13 cellular contexts compared by ENCODE assay signal in the genomic region with DNA sequence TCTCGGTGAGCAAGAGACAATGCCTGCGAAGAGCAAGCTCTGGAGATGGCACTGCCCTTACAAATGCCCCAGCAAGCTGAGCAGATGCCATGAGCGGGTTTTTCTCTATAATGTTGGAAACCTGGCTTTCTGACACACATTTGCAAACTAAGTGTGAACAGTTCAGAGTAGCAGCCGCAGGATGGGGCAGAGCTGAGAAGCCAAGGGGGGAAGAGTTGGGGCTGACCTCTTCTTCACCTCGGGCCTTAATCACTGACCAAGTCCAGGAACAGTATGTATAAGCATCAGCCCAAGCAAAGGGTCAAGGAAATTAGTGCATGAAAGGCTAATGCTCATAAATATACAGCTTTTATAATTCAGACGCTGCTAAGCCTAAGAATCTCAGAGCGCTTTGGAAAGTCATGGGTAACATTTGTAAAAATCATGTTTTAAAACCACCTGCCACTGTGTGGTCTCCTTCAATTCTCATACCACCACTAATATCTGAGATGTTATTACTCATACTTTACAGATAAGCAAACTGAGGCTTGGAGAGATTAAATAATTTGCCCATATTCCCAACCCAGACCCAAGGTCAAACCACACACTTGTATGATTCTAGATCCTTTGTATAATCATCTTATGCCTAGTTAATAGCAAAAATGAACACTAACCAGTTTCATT.
DNase-seq lines count a peak whose midpoint lies in the region; ATAC-seq lines count a peak whose summit lies in the region.
"Had no signal": no experiment of that assay in that cellular context is flagged by ENCODE, and none has a peak within 500 bp of the region (broad histone marks: within the 10 kb centered on the region; RNA-seq: fewer than 3 reads in every experiment).

No MANE protein-coding gene starts in this region.

- CTCF ChIA-PET in activated naive CD4-positive, alpha-beta T cell treated with anti-CD3 and anti-CD28 coated beads, Interleukin-2, amount 10 ng/mL, durations not matched to agents 7 days and 5 days (lab: Charles Lee): no interaction called here

- H3K27ac Mint-ChIP-seq in activated naive CD4-positive, alpha-beta T cell treated with anti-CD3 and anti-CD28 coated beads, Interleukin-2, amount 10 ng/mL, durations not matched to agents 7 days and 5 days: peak overlapping the region; percentile 73
- peak overlapping the region; percentile 93 for H3K27ac Mint-ChIP-seq in activated T-helper 17 cell treated with anti-CD3 and anti-CD28 coated beads, Interleukin-2, amount 50 U/mL, for 72 hours
- H3K27ac Mint-ChIP-seq in memory B cell: peak overlapping the region; percentile 31

- H3K27me3 Mint-ChIP-seq in activated naive CD4-positive, alpha-beta T cell treated with anti-CD3 and anti-CD28 coated beads, Interleukin-2, amount 10 ng/mL, durations not matched to agents 7 days and 5 days: no peaks in the 10 kb centered on the region
- H3K27me3 Mint-ChIP-seq in activated T-helper 17 cell treated with anti-CD3 and anti-CD28 coated beads, Interleukin-2, amount 50 U/mL, for 72 hours: no peaks in the 10 kb centered on the region
- H3K27me3 Mint-ChIP-seq in memory B cell: no peaks in the 10 kb centered on the region

- peaks cover 46% of the 10 kb centered on the region for H3K4me1 Mint-ChIP-seq in activated naive CD4-positive, alpha-beta T cell treated with anti-CD3 and anti-CD28 coated beads, Interleukin-2, amount 10 ng/mL, durations not matched to agents 7 days and 5 days
- peaks cover 47% of the 10 kb centered on the region for H3K4me1 Mint-ChIP-seq in activated T-helper 17 cell treated with anti-CD3 and anti-CD28 coated beads, Interleukin-2, amount 50 U/mL, for 72 hours
- peaks cover 4% of the 10 kb centered on the region for H3K4me1 Mint-ChIP-seq in memory B cell

- peak; percentile 50 for ATAC-seq in activated T-helper 17 cell treated with anti-CD3 and anti-CD28 coated beads, Interleukin-2, amount 50 U/mL, for 72 hours (replicated peaks)
- no peak for ATAC-seq in memory B cell (ENCODE audit: low read depth)

- H3K27ac ChIP-seq in stomach smooth muscle (ENCODE audit: low read length): peak overlapping the region; percentile 1

- H3K4me3 ChIP-seq in stomach smooth muscle (ENCODE audit: low read length in 2 of 2): no peak overlapping the region
- H3K4me3 ChIP-seq: skin epidermis had no signal

- peaks cover 21 to 29% of the 10 kb centered on the region in 2 donors for H3K36me3 ChIP-seq in stomach smooth muscle (ENCODE audit: control insufficient read depth in 2 of 2, insufficient read depth in 2 of 2, low read length in 2 of 2)

- H3K9me3 Mint-ChIP-seq in activated naive CD4-positive, alpha-beta T cell treated with anti-CD3 and anti-CD28 coated beads, Interleukin-2, amount 10 ng/mL, durations not matched to agents 7 days and 5 days: no peaks in the 10 kb centered on the region
- no peaks in the 10 kb centered on the region for H3K9me3 Mint-ChIP-seq in activated T-helper 17 cell treated with anti-CD3 and anti-CD28 coated beads, Interleukin-2, amount 50 U/mL, for 72 hours
- H3K9me3 Mint-ChIP-seq in memory B cell: no peaks in the 10 kb centered on the region

- no peak for DNase-seq in activated naive CD4-positive, alpha-beta T cell treated with anti-CD3 and anti-CD28 coated beads, Interleukin-2, amount 10 ng/mL, durations not matched to agents 7 days and 5 days
- DNase-seq in activated naive CD4-positive, alpha-beta T cell treated with anti-CD3 and anti-CD28 coated beads, Interleukin-2, amount 50 U/mL, for 16 hours: no peak
- no peak for DNase-seq in memory B cell (ENCODE audit: low spot score in 2 of 2)
- no peak for DNase-seq in SKM-1 treated with dmso at 0.1 percent for 144 hours (lab: John Stamatoyannopoulos, UW; ENCODE audit: unreplicated experiment)
- DNase-seq in occipital lobe (lab: John Stamatoyannopoulos, UW): no peak
- DNase-seq in amygdala (lab: John Stamatoyannopoulos, UW): no peak
- DNase-seq: DMS53, KG1, NCI-H187, NCI-H774 had no signal

- H3K9ac ChIP-seq in stomach smooth muscle (ENCODE audit: low read length in 2 of 2): no peak overlapping the region

- H3K9me3 ChIP-seq in stomach smooth muscle (ENCODE audit: control insufficient read depth in 2 of 2, low read length in 2 of 2): no peaks in the 10 kb centered on the region

- H3K4me1 ChIP-seq in stomach smooth muscle (ENCODE audit: control insufficient read depth, insufficient read depth, low read length): peaks cover 34% of the 10 kb centered on the region

- H3K27me3 ChIP-seq in stomach smooth muscle (ENCODE audit: control insufficient read depth in 1 of 2, insufficient read depth in 2 of 2, low read length in 2 of 2): no peaks in the 10 kb centered on the region

- H3K4me3 Mint-ChIP-seq in activated naive CD4-positive, alpha-beta T cell treated with anti-CD3 and anti-CD28 coated beads, Interleukin-2, amount 10 ng/mL, durations not matched to agents 7 days and 5 days: no peak overlapping the region
- H3K4me3 Mint-ChIP-seq in activated T-helper 17 cell treated with anti-CD3 and anti-CD28 coated beads, Interleukin-2, amount 50 U/mL, for 72 hours: peak overlapping the region; percentile 63
- H3K4me3 Mint-ChIP-seq in memory B cell: no peak overlapping the region

- H3K36me3 Mint-ChIP-seq in activated naive CD4-positive, alpha-beta T cell treated with anti-CD3 and anti-CD28 coated beads, Interleukin-2, amount 10 ng/mL, durations not matched to agents 7 days and 5 days: peaks cover 84% of the 10 kb centered on the region
- peaks cover 100% of the 10 kb centered on the region for H3K36me3 Mint-ChIP-seq in activated T-helper 17 cell treated with anti-CD3 and anti-CD28 coated beads, Interleukin-2, amount 50 U/mL, for 72 hours (ENCODE audit: low read depth)
- peaks cover 47% of the 10 kb centered on the region for H3K36me3 Mint-ChIP-seq in memory B cell

Comparison
In these comparisons a context has a peak if more than half of its experiments do, and no peak if none do; other contexts are left out.
1. H3K27ac Mint-ChIP-seq: peak in every context shown above with its lines; median percentile 93 in activated T-helper 17 cell treated with anti-CD3 and anti-CD28 coated beads, Interleukin-2, amount 50 U/mL, for 72 hours; 73 in activated naive CD4-positive, alpha-beta T cell treated with anti-CD3 and anti-CD28 coated beads, Interleukin-2, amount 10 ng/mL, durations not matched to agents 7 days and 5 days; 31 in memory B cell.